ENCODE assay signal across 26 cellular contexts in the genomic region with DNA sequence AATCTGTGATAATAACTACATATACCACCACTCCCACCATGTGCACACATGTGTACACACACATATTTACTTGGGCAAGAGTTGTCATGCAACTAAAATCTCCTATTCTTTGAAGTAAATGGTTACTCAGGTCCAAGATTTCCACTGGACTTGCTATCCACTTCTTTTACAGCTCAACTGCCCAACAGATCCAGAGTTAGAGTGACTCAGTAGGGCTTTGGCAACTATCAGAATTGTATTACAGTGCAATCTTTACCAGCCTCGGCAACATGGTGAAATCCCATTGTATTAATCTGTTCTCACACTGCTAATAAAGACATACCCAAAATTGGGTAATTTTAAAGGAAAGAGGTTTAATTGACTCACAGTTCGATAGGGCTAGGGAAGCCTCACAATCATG. TPM values are rescaled to one million over a fixed set of nuclear protein-coding genes. Genes with fewer than 3 reads are reported as not detected.
DNase-seq lines count a peak whose midpoint lies in the region; ATAC-seq, FAIRE-seq and TF ChIP-seq lines count a peak whose summit lies in the region.
"Had no signal": no experiment of that assay in that cellular context is flagged by ENCODE, and none has a peak within 500 bp of the region (broad histone marks: within the 10 kb centered on the region; RNA-seq: fewer than 3 reads in every experiment).

No MANE protein-coding gene starts in this region.

- no peaks in the 10 kb centered on the region for H3K79me2 ChIP-seq in astrocyte (ENCODE audit: insufficient read depth, low read length)

- TF ChIP-seq RAD21 in A549 (conservative IDR thresholded peaks at IDR 0.05 in 1 of 2, IDR thresholded peaks at IDR 0.05 in 1 of 2), result no peak

- FAIRE-seq in A549 (lab: Jason Lieb, UNC) (no peak), astrocyte (lab: Jason Lieb, UNC) (no peak)
- FAIRE-seq: G401.6 had no signal

- H3K36me3 ChIP-seq in HEK293 (ENCODE audit: control insufficient read depth in 2 of 2, insufficient read depth in 1 of 2, low read length in 2 of 2), result no peaks in the 10 kb centered on the region
- no peaks in the 10 kb centered on the region for H3K36me3 ChIP-seq in astrocyte (ENCODE audit: insufficient read depth, low read length)
- H3K36me3 ChIP-seq in Peyer's patch, result no peaks in the 10 kb centered on the region
- no peaks in the 10 kb centered on the region for H3K36me3 ChIP-seq in mucosa of descending colon (ENCODE audit: low read depth)
- H3K36me3 ChIP-seq: ovary, right atrium auricular region, upper lobe of left lung, WERI-Rb-1 had no signal

- no peak overlapping the region for H3K9ac ChIP-seq in astrocyte (ENCODE audit: low read length)
- H3K9ac ChIP-seq: SK-N-SH had no signal

- H2AFZ ChIP-seq in astrocyte (ENCODE audit: low read depth, low read length), result no peak overlapping the region

- H3K4me1 ChIP-seq in A549, result peaks cover 45% of the 10 kb centered on the region
- H3K4me1 ChIP-seq in HEK293 (ENCODE audit: control insufficient read depth, insufficient read depth, low read length), result peaks cover 30% of the 10 kb centered on the region
- peaks cover 37% of the 10 kb centered on the region for H3K4me1 ChIP-seq in astrocyte (ENCODE audit: insufficient read depth, low read length)
- peaks cover 0 to 11% (median 0%) of the 10 kb centered on the region in 4 donors for H3K4me1 ChIP-seq in Peyer's patch
- peaks cover 9% of the 10 kb centered on the region for H3K4me1 ChIP-seq in mucosa of descending colon (ENCODE audit: low read depth)

- no peak for TF ChIP-seq POLR2A in A549 (IDR thresholded peaks at IDR 0.05; ENCODE audit: low read length)
- no peak for TF ChIP-seq POLR2A in Peyer's patch (IDR thresholded peaks at IDR 0.05)

- H3K27ac ChIP-seq in A549, result peak overlapping the region; percentile 33 to 57; a peak in 4 of 6 replicates
- no peak overlapping the region for H3K27ac ChIP-seq in HEK293 (ENCODE audit: extremely low read depth, low read depth, low read length)
- H3K27ac ChIP-seq in astrocyte (ENCODE audit: low read depth, low read length), result no peak overlapping the region
- H3K27ac ChIP-seq in Peyer's patch, result no peak overlapping the region
- H3K27ac ChIP-seq: epithelial cell of prostate, ovary, right atrium auricular region, upper lobe of left lung, WERI-Rb-1 had no signal

- H3K27ac Mint-ChIP-seq in astrocyte (ENCODE audit: unreplicated experiment), result no peak overlapping the region
- H3K27ac Mint-ChIP-seq: activated naive CD8-positive, alpha-beta T cell treated with anti-CD3 and anti-CD28 coated beads, Interleukin-2, amount 10 ng/mL, durations not matched to agents 7 days and 5 days; activated T-helper 2 cell treated with anti-CD3 and anti-CD28 coated beads, Interferon-gamma antibody, Interleukin-2, Interleukin-4, amounts not matched to agents 10 μg/mL and 5 μg/mL and 100 μg/mL, durations not matched to agents 14 hours and 24 hours and 36 hours; natural killer cell; T-helper 2 cell treated with Interferon-gamma antibody and Interleukin-4, amounts not matched to agents 5 μg/mL and 100 μg/mL, for 36 hours had no signal

- H3K9me3 Mint-ChIP-seq in astrocyte (ENCODE audit: unreplicated experiment), result peaks cover 2% of the 10 kb centered on the region
- H3K9me3 Mint-ChIP-seq: activated naive CD8-positive, alpha-beta T cell treated with anti-CD3 and anti-CD28 coated beads, Interleukin-2, amount 10 ng/mL, durations not matched to agents 7 days and 5 days; activated T-helper 2 cell treated with anti-CD3 and anti-CD28 coated beads, Interferon-gamma antibody, Interleukin-2, Interleukin-4, amounts not matched to agents 10 μg/mL and 5 μg/mL and 100 μg/mL, durations not matched to agents 14 hours and 24 hours and 36 hours; natural killer cell; T-helper 2 cell treated with Interferon-gamma antibody and Interleukin-4, amounts not matched to agents 5 μg/mL and 100 μg/mL, for 36 hours had no signal

- H4K20me1 ChIP-seq in astrocyte (ENCODE audit: insufficient read depth, low read length), result no peaks in the 10 kb centered on the region

- H3K9me3 ChIP-seq in A549 (no peaks in the 10 kb centered on the region), HEK293 (ENCODE audit: control insufficient read depth, insufficient read depth, low read depth, low read length) (no peaks in the 10 kb centered on the region), astrocyte (ENCODE audit: insufficient read depth, low read depth, low read length) (no peaks in the 10 kb centered on the region), Peyer's patch (no peaks in the 10 kb centered on the region), mucosa of descending colon (no peaks in the 10 kb centered on the region)
- H3K9me3 ChIP-seq: ovary, right atrium auricular region, SK-N-SH, upper lobe of left lung had no signal

- no peak for TF ChIP-seq EP300 in A549 (IDR thresholded peaks at IDR 0.05)

- CTCF ChIA-PET in A549 (lab: Yijun Ruan, JAX), result interaction anchor here (1.0 to 3.1 kb wide), 4 partner anchors 15 to 155 kb away, joined by 3 to 15 read pairs (median 7); no protein-coding TSS in a partner anchor
- CTCF ChIA-PET in HEK293 (lab: Yijun Ruan, JAX), result interaction anchor here (0.7 to 3.4 kb wide), 4 partner anchors 15 to 374 kb away, joined by 4 to 11 read pairs (median 5); no protein-coding TSS in a partner anchor

- no peak for TF ChIP-seq CTCF in A549 (IDR thresholded peaks at IDR 0.05)
- no peak for TF ChIP-seq CTCF in HEK293 (tag by site-specific recombination; IDR thresholded peaks at IDR 0.05)
- TF ChIP-seq CTCF in astrocyte (IDR thresholded peaks at IDR 0.05; ENCODE audit: insufficient read depth, low read depth, low read length), result no peak
- TF ChIP-seq CTCF in fibroblast of pulmonary artery (IDR thresholded peaks at IDR 0.05; ENCODE audit: low read length, missing control alignments), result no peak
- no peak for TF ChIP-seq CTCF in Peyer's patch (IDR thresholded peaks at IDR 0.05)
- TF ChIP-seq CTCF in mucosa of descending colon (IDR thresholded peaks at IDR 0.05), result no peak

- DNase-seq in A549 (ENCODE audit: low read depth in 1 of 2, low spot score in 1 of 2) (no peak), astrocyte (ENCODE audit: low read depth) (peak; percentile 40), fibroblast of pulmonary artery (ENCODE audit: low read depth) (peak; percentile 62), MV-4-11 (lab: John Stamatoyannopoulos, UW) (no peak), Peyer's patch (no peak), mucosa of descending colon (no peak), NCI-H1048 (lab: John Stamatoyannopoulos, UW) (no peak)
- DNase-seq: activated CD8-positive, alpha-beta memory T cell treated with anti-CD3 and anti-CD28 coated beads, Interleukin-2, amount 50 U/mL, for 4 hours; activated naive CD8-positive, alpha-beta T cell treated with anti-CD3 and anti-CD28 coated beads, Interleukin-2, amount 10 ng/mL, durations not matched to agents 7 days and 5 days; dermis blood vessel endothelial cell; glutamatergic neuron; left colon; natural killer cell; NCI-H1436 treated with DMSO at 0.1 percent for 48 hours; NCI-H510A treated with DMSO at 0.1 percent for 48 hours; ovary; RPMI8226; SK-N-SH; upper lobe of left lung; WERI-Rb-1 had no signal

- H3K27me3 ChIP-seq in astrocyte (ENCODE audit: insufficient read depth, low read length) (no peaks in the 10 kb centered on the region), Peyer's patch (no peaks in the 10 kb centered on the region)
- H3K27me3 ChIP-seq: ovary, right atrium auricular region, upper lobe of left lung had no signal

- no peak overlapping the region for H3K4me3 Mint-ChIP-seq in astrocyte (ENCODE audit: unreplicated experiment)
- H3K4me3 Mint-ChIP-seq: activated naive CD8-positive, alpha-beta T cell treated with anti-CD3 and anti-CD28 coated beads, Interleukin-2, amount 10 ng/mL, durations not matched to agents 7 days and 5 days; natural killer cell; T-helper 2 cell treated with Interferon-gamma antibody and Interleukin-4, amounts not matched to agents 5 μg/mL and 100 μg/mL, for 36 hours had no signal

- no peaks in the 10 kb centered on the region for H3K36me3 Mint-ChIP-seq in astrocyte (ENCODE audit: low read depth, unreplicated experiment)
- H3K36me3 Mint-ChIP-seq: activated naive CD8-positive, alpha-beta T cell treated with anti-CD3 and anti-CD28 coated beads, Interleukin-2, amount 10 ng/mL, durations not matched to agents 7 days and 5 days; natural killer cell had no signal

- intact Hi-C loops in mucosa of descending colon (cut with DNase I, micrococcal nuclease), result loop anchor here in 1 of 2 donors (10.0 kb wide), 1 partner anchor 155 kb away; no protein-coding TSS in a partner anchor

- POLR2A ChIA-PET in A549 (lab: Yijun Ruan, JAX), result no interaction called here
- POLR2A ChIA-PET in HEK293 (lab: Yijun Ruan, JAX), result no interaction called here

- WGBS in A549 (ENCODE audit: missing lambda C conversion rate), result 69% methylated on average over 2 of the region's 2 CpGs

- ATAC-seq in A549 (no peak), mucosa of descending colon (no peak)
- ATAC-seq: left colon, natural killer cell had no signal

- H3K27me3 Mint-ChIP-seq in astrocyte (ENCODE audit: low read depth, unreplicated experiment), result no peaks in the 10 kb centered on the region

- H3K4me3 ChIP-seq in A549, result no peak overlapping the region
- H3K4me3 ChIP-seq in HEK293 (ENCODE audit: low read depth, low read length), result no peak overlapping the region
- no peak overlapping the region for H3K4me3 ChIP-seq in astrocyte (ENCODE audit: insufficient read depth, low read depth, low read length)
- H3K4me3 ChIP-seq in fibroblast of pulmonary artery (replicated peaks; ENCODE audit: low read depth, low read length), result no peak overlapping the region
- H3K4me3 ChIP-seq in Peyer's patch, result no peak overlapping the region
- H3K4me3 ChIP-seq in mucosa of descending colon, result no peak overlapping the region
- H3K4me3 ChIP-seq: ovary, right atrium auricular region, upper lobe of left lung had no signal

- H3K4me2 ChIP-seq in A549 (peak overlapping the region; percentile 69; the same call in 2 of the 3 replicates), astrocyte (ENCODE audit: low read length) (no peak overlapping the region)
- H3K4me2 ChIP-seq: SK-N-SH had no signal

- peaks cover 13% of the 10 kb centered on the region for H3K4me1 Mint-ChIP-seq in astrocyte (ENCODE audit: low read depth, unreplicated experiment)
- H3K4me1 Mint-ChIP-seq: activated naive CD8-positive, alpha-beta T cell treated with anti-CD3 and anti-CD28 coated beads, Interleukin-2, amount 10 ng/mL, durations not matched to agents 7 days and 5 days; natural killer cell had no signal

TF ChIP-seq in A549, 52 proteins besides CTCF, POLR2A, EP300 and RAD21 (continues in another document):
- TF ChIP-seq ZNF302 (CRISPR knock-in tag; IDR thresholded peaks at IDR 0.05), result no peak

RNA-seq across cellular contexts. Expression of a gene that starts 51.9 kb away (rescaled TPM):
- 70.2 and 77.8 TPM in 2 replicates for polyA plus RNA-seq in A549 (2011; rRNA removed)
- polyA plus RNA-seq in A549 (2012; cell fraction: cytosol; rRNA removed), result 11.6 and 14.7 TPM in 2 replicates
- polyA plus RNA-seq in A549 (2012; cell fraction: nucleus; rRNA removed), result 9.7 and 12.1 TPM in 2 replicates
- 21.4 to 23.2 TPM (median 22.0 TPM) in 3 replicates for polyA plus RNA-seq in A549 (2017; fragmentation: RNase III; extraction: RNeasy Plus Mini Kit Qiagen cat#74134 plus additional on column Dnase treatment)
- polyA minus RNA-seq in A549 (2011; rRNA and poly(A)+ RNA removed), result 114 and 167 TPM in 2 replicates
- total RNA-seq in astrocyte, result 70.0 and 70.1 TPM in 2 replicates
- total RNA-seq in Peyer's patch, result 100 to 1,000 TPM in 3 of 4 donors, 10 to 100 TPM in 1; 91.6 to 145 (median 121) TPM
- 100 to 1,000 TPM in 2 of 3 donors, 10 to 100 TPM in 1; 67.1 to 122 (median 103) TPM for total RNA-seq in mucosa of descending colon

Comparison
In these comparisons a context has a peak if more than half of its experiments do, and no peak if none do; other contexts are left out.
1. DNase-seq: peak in astrocyte (single experiment) and fibroblast of pulmonary artery (single experiment); none in A549 (0 of 2), MV-4-11 (single experiment), Peyer's patch (0 of 3), mucosa of descending colon (0 of 3) and NCI-H1048 (single experiment).
2. H3K27ac ChIP-seq: peak in A549 (2 of 2); none in HEK293 (single experiment), astrocyte (single experiment) and Peyer's patch (0 of 4).